In the genomic region with DNA sequence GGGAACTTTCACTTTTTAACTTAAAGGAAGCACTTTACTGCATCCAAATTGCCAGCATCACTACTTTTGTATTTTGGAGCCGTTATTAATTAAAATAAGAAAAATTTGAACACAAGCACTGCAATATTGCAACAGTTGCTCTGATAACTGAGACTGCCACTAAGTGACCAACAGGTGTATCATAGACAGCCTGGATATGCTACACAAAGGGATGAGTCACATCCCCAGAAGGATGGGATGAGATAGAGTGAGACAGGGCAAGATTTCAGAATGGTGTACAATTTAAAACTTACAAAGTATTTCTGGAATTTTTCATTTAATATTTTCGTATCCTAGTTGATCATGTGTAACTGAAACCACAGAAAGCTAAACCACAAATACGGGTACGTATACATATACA, we compare ENCODE assay signal across 31 cellular contexts.
A peak's percentile ranks its signal among the peaks of the same experiment; 100 is the strongest.
DNase-seq lines count a peak whose midpoint lies in the region; ATAC-seq and TF ChIP-seq lines count a peak whose summit lies in the region.
"Had no signal": no experiment of that assay in that cellular context is flagged by ENCODE, and none has a peak within 500 bp of the region (broad histone marks: within the 10 kb centered on the region; RNA-seq: fewer than 3 reads in every experiment).

No MANE protein-coding gene starts in this region.

- H3K27me3 ChIP-seq in breast epithelium (no peaks in the 10 kb centered on the region), RWPE2 (ENCODE audit: insufficient read depth, poor library complexity, severe bottlenecking) (no peaks in the 10 kb centered on the region)
- H3K27me3 ChIP-seq: BE2C had no signal

- POLR2A ChIA-PET in MCF 10A (lab: Yijun Ruan, JAX), result interaction anchor here (0.7 kb wide), 1 partner anchor 27 kb away, joined by 4 read pairs; no protein-coding TSS in a partner anchor

- intact Hi-C loops in MCF 10A (cut with micrococcal nuclease) (no loop called here), breast epithelium (cut with DNase I; ENCODE audit: low total_unique reads) (no loop called here)

- no peak overlapping the region for H3K4me3 Mint-ChIP-seq in MCF 10A (ENCODE audit: unreplicated experiment)
- no peak overlapping the region for H3K4me3 Mint-ChIP-seq in type B pancreatic cell
- H3K4me3 Mint-ChIP-seq: CD14-positive monocyte; CD8-positive, alpha-beta memory T cell; H9; HFFc6; IgD-negative memory B cell had no signal

- H3K27ac ChIP-seq in breast epithelium (no peak overlapping the region), RWPE2 (ENCODE audit: poor library complexity, severe bottlenecking) (no peak overlapping the region)
- H3K27ac ChIP-seq: GM23248, KMS-11, PC-9 had no signal

- no peaks in the 10 kb centered on the region for H3K36me3 ChIP-seq in breast epithelium
- H3K36me3 ChIP-seq in RWPE2 (ENCODE audit: low read depth), result no peaks in the 10 kb centered on the region
- H3K36me3 ChIP-seq: BE2C had no signal

- no peaks in the 10 kb centered on the region for H3K9me3 Mint-ChIP-seq in MCF 10A (ENCODE audit: unreplicated experiment)
- H3K9me3 Mint-ChIP-seq in type B pancreatic cell, result no peaks in the 10 kb centered on the region
- H3K9me3 Mint-ChIP-seq: H9, HFFc6, IgD-negative memory B cell had no signal

- H3K27ac Mint-ChIP-seq in MCF 10A (ENCODE audit: low read depth, unreplicated experiment) (no peak overlapping the region), type B pancreatic cell (no peak overlapping the region)
- H3K27ac Mint-ChIP-seq: CD14-positive monocyte; CD8-positive, alpha-beta memory T cell; HFFc6 had no signal

- H3K27me3 Mint-ChIP-seq in MCF 10A (ENCODE audit: insufficient read depth, unreplicated experiment) (no peaks in the 10 kb centered on the region), type B pancreatic cell (peaks cover 9% of the 10 kb centered on the region)
- H3K27me3 Mint-ChIP-seq: CD8-positive, alpha-beta memory T cell; IgD-negative memory B cell had no signal

- no peaks in the 10 kb centered on the region for H3K4me1 ChIP-seq in breast epithelium
- no peaks in the 10 kb centered on the region for H3K4me1 ChIP-seq in RWPE2 (ENCODE audit: insufficient read depth, poor library complexity, severe bottlenecking)
- H3K4me1 ChIP-seq: BE2C had no signal

- no peak for TF ChIP-seq CTCF in MCF 10A (IDR thresholded peaks at IDR 0.05; ENCODE audit: unreplicated experiment)
- TF ChIP-seq CTCF in breast epithelium (IDR thresholded peaks at IDR 0.05), result no peak
- no peak for TF ChIP-seq CTCF in RWPE2 (IDR thresholded peaks at IDR 0.05; ENCODE audit: poor library complexity, severe bottlenecking)
- no peak for TF ChIP-seq CTCF in type B pancreatic cell (conservative IDR thresholded peaks at IDR 0.05)

- H3K36me3 Mint-ChIP-seq in MCF 10A (ENCODE audit: insufficient read depth, unreplicated experiment) (no peaks in the 10 kb centered on the region), type B pancreatic cell (no peaks in the 10 kb centered on the region)
- H3K36me3 Mint-ChIP-seq: CD14-positive monocyte; CD8-positive, alpha-beta memory T cell; IgD-negative memory B cell had no signal

- CTCF ChIA-PET in MCF 10A (lab: Yijun Ruan, JAX), result no interaction called here

- no TSS peak for BruUV-seq in MCF 10A (replicated peaks; lab: Mats Ljungman, UMichigan)

- no peaks in the 10 kb centered on the region for H3K4me1 Mint-ChIP-seq in MCF 10A (ENCODE audit: insufficient read depth, unreplicated experiment)
- H3K4me1 Mint-ChIP-seq in type B pancreatic cell (ENCODE audit: unreplicated experiment), result peaks cover 3% of the 10 kb centered on the region
- H3K4me1 Mint-ChIP-seq: CD14-positive monocyte; CD8-positive, alpha-beta memory T cell had no signal

- DNase-seq in MCF 10A (ENCODE audit: unreplicated experiment) (peak; percentile 37), breast epithelium (ENCODE audit: low spot score in 2 of 2) (no peak), RWPE2 (ENCODE audit: low spot score) (no peak), kidney tubule cell (ENCODE audit: low spot score) (peak; percentile 36), type B pancreatic cell (ENCODE audit: extremely low spot score, unreplicated experiment) (no peak), NCI-H2196 (lab: John Stamatoyannopoulos, UW; ENCODE audit: unreplicated experiment) (no peak)
- DNase-seq: 8988T; ACHN; BE2C; CD8-positive, alpha-beta memory T cell; DMS 273 treated with DMSO at 0.1 percent for 48 hours; DND-41; GM23248; H9; HFFc6; NCI-H1092 treated with DMSO at 0.1 percent for 48 hours; NCI-H1436; NCI-H187 treated with DMSO at 0.1 percent for 48 hours; NCI-H2171 treated with DMSO at 0.1 percent for 48 hours; NCI-H446 treated with DMSO at 0.1 percent for 48 hours; NCI-H526; NCI-H82; NK-92 treated with Interleukin-12 subunit alpha and Interleukin-12 subunit beta, amount 100 ng/mL, for 24 hours; PC-9; RPMI8226; SHP77; SW 1271 had no signal

- H3K9me3 ChIP-seq in breast epithelium (no peaks in the 10 kb centered on the region), RWPE2 (ENCODE audit: severe bottlenecking) (no peaks in the 10 kb centered on the region)
- H3K9me3 ChIP-seq: BE2C had no signal

- no peak overlapping the region for H3K4me3 ChIP-seq in breast epithelium
- no peak overlapping the region for H3K4me3 ChIP-seq in RWPE2 (ENCODE audit: severe bottlenecking)
- H3K4me3 ChIP-seq: GM23248, PC-9 had no signal

- TF ChIP-seq POLR2A in breast epithelium (IDR thresholded peaks at IDR 0.05), result no peak

- ATAC-seq in RWPE2 (ENCODE audit: low read depth) (0 out of 3 replicates have a peak, but pooled peaks have one; percentile 49), HG02623 (IDR thresholded peaks at IDR 0.05; ENCODE audit: unreplicated experiment) (no peak)

Comparison
In these comparisons a context has a peak if more than half of its experiments do, and no peak if none do; other contexts are left out.
1. DNase-seq: peak in MCF 10A (single experiment) and kidney tubule cell (single experiment); none in breast epithelium (0 of 2), RWPE2 (single experiment), type B pancreatic cell (single experiment) and NCI-H2196 (single experiment).